In genomic region chr1:243850368-243851128, GRCh38 we compare ENCODE assay signal across 8 cellular contexts. TPM values are rescaled to one million over a fixed set of nuclear protein-coding genes. Genes with fewer than 3 reads are reported as not detected.
A peak's percentile ranks its signal among the peaks of the same experiment; 100 is the strongest.
DNase-seq lines count a peak whose midpoint lies in the region; ATAC-seq and TF ChIP-seq lines count a peak whose summit lies in the region.

No MANE protein-coding gene starts in this region.

- H3K27me3 Mint-ChIP-seq in dendritic cell treated with granulocyte-macrophage colony-stimulating factor and Interleukin-4, amounts not matched to agents 40 ng/mL and 50 ng/mL, for 4 days, result peaks cover 27% of the 10 kb centered on the region

- no peaks in the 10 kb centered on the region for H3K36me3 Mint-ChIP-seq in dendritic cell treated with granulocyte-macrophage colony-stimulating factor and Interleukin-4, amounts not matched to agents 40 ng/mL and 50 ng/mL, for 4 days (ENCODE audit: low read depth)

- H3K36me3 ChIP-seq in right lobe of liver, result no peaks in the 10 kb centered on the region

- intact Hi-C loops in dendritic cell treated with granulocyte-macrophage colony-stimulating factor and Interleukin-4, amounts not matched to agents 40 ng/mL and 50 ng/mL, for 4 days (cut with micrococcal nuclease), result loop anchor here (5.0 kb wide), 2 partner anchors 128 to 197 kb away; no protein-coding TSS in a partner anchor
- intact Hi-C loops in right lobe of liver (cut with DNase I), result no loop called here

- peak overlapping the region; percentile 77 for H3K4me3 Mint-ChIP-seq in dendritic cell treated with granulocyte-macrophage colony-stimulating factor and Interleukin-4, amounts not matched to agents 40 ng/mL and 50 ng/mL, for 4 days

- ATAC-seq in GM18870 (IDR thresholded peaks at IDR 0.05; ENCODE audit: unreplicated experiment) (peak; percentile 39), HG03097 (IDR thresholded peaks at IDR 0.05; ENCODE audit: low FRiP score, unreplicated experiment) (peak; percentile 50), right lobe of liver (peak; percentile 64 to 74 (median 70))

- peak overlapping the region; percentile 74 to 89 (median 75) for H3K27ac ChIP-seq in right lobe of liver

- DNase-seq in AG08395 (ENCODE audit: low spot score) (peak; percentile 81), NCI-H226 (peak; percentile 80), right lobe of liver (peak; percentile 73 to 80 (median 79))
- DNase-seq in activated CD4-positive, alpha-beta T cell treated with anti-CD3 and anti-CD28 coated beads, Interleukin-2, amount 50 U/mL, for 4 hours, result peak; percentile 83 to 84
- DNase-seq in stimulated activated CD4-positive, alpha-beta T cell treated with anti-CD3 and anti-CD28 coated beads, Interleukin-4, amount 100 ng/mL, for 1 hour, result peak; percentile 82

- no peaks in the 10 kb centered on the region for H3K9me3 Mint-ChIP-seq in dendritic cell treated with granulocyte-macrophage colony-stimulating factor and Interleukin-4, amounts not matched to agents 40 ng/mL and 50 ng/mL, for 4 days

- peaks cover 0 to 9% (median 0%) of the 10 kb centered on the region in 4 donors for H3K4me1 ChIP-seq in right lobe of liver

- H3K27me3 ChIP-seq in right lobe of liver, result peaks cover 4 to 7% of the 10 kb centered on the region in 2 donors

- H3K4me3 ChIP-seq in right lobe of liver, result peak overlapping the region; percentile 52 to 59 (median 57)

- peak overlapping the region; percentile 76 for H3K27ac Mint-ChIP-seq in dendritic cell treated with granulocyte-macrophage colony-stimulating factor and Interleukin-4, amounts not matched to agents 40 ng/mL and 50 ng/mL, for 4 days

- no peaks in the 10 kb centered on the region for H3K9me3 ChIP-seq in right lobe of liver

- TF ChIP-seq POLR2A in right lobe of liver (IDR thresholded peaks at IDR 0.05), result no peak

- no peak for TF ChIP-seq CTCF in right lobe of liver (IDR thresholded peaks at IDR 0.05)

- WGBS in right lobe of liver (ENCODE audit: insufficient coverage, low coverage, low lambda C conversion rate, missing lambda C conversion rate), result under 1% methylated on average over 33 of the region's 94 CpGs

- peaks cover 15% of the 10 kb centered on the region for H3K4me1 Mint-ChIP-seq in dendritic cell treated with granulocyte-macrophage colony-stimulating factor and Interleukin-4, amounts not matched to agents 40 ng/mL and 50 ng/mL, for 4 days (ENCODE audit: low read depth)

RNA-seq across cellular contexts. Expression of gene AKT3, which starts 0.5 kb away (rescaled TPM):
- 1 to 10 TPM; 4.9 to 9.6 (median 6.8) TPM for total RNA-seq in right lobe of liver

Comparison
In these comparisons a context has a peak if more than half of its experiments do, and no peak if none do; other contexts are left out.
1. Peak in every context shown above with its lines: DNase-seq, ATAC-seq, H3K4me3 ChIP-seq and H3K27ac ChIP-seq.